In the genomic region with DNA sequence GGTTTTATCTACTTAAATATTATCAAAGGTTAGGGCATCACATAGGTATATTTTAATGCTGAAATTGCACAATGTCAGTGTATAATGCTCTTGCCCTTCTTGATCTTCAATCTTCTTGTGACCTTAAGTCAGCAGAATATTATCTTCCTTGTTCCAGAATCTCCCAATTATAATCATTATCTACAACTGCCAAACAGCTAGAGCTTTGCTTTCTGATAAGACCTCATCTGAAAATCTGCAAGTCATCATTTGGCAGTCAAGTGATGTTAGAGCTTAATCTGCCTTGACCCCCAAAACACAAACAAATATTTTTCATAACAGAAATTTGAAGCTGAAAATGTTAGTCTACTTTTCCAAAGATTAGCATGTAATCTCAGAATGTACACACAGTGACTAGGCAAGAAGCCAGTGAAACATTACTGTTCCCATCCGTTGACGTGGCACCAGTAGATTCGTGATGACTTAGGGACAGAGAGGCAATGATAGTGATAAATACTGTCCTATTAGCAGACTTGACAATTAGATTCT, we compare ENCODE assay signal across 13 cellular contexts.
"Had no signal": no experiment of that assay in that cellular context is flagged by ENCODE, and none has a peak within 500 bp of the region (broad histone marks: within the 10 kb centered on the region; RNA-seq: fewer than 3 reads in every experiment).

No MANE protein-coding gene starts in this region.

- H3K4me3 ChIP-seq: spleen, upper lobe of left lung had no signal

- H3K4me1 ChIP-seq: upper lobe of left lung had no signal

- H3K36me3 ChIP-seq: upper lobe of left lung had no signal

- DNase-seq: activated CD4-positive, alpha-beta T cell treated with anti-CD3 and anti-CD28 coated beads for 48 hours; activated CD8-positive, alpha-beta memory T cell treated with anti-CD3 and anti-CD28 coated beads, Interleukin-2, amount 50 U/mL, for 48 hours; activated CD8-positive, alpha-beta T cell treated with anti-CD3 and anti-CD28 coated beads, Interleukin-2, amount 10 ng/mL, durations not matched to agents 7 days and 5 days; activated naive CD4-positive, alpha-beta T cell treated with Interleukin-2 at 50 U/mL for 16 hours; effector memory CD4-positive, alpha-beta T cell; left colon; naive B cell; right cardiac atrium; spleen; stimulated activated CD4-positive, alpha-beta T cell treated with anti-CD3 and anti-CD28 coated beads, Interleukin-2, amount 100 ng/mL, for 24 hours; stimulated activated naive B cell treated with anti-CD40 and anti-IgM and Interleukin-4, amounts not matched to agents 10 μg/mL and 1 μg/mL and 100 μg/mL, for 72 hours; upper lobe of left lung; WERI-Rb-1 had no signal

- ATAC-seq: activated CD8-positive, alpha-beta T cell treated with anti-CD3 and anti-CD28 coated beads, Interleukin-2, amount 10 ng/mL, durations not matched to agents 7 days and 5 days; left colon; right cardiac atrium; stimulated activated naive B cell treated with anti-CD40 and anti-IgM and Interleukin-4, amounts not matched to agents 10 μg/mL and 1 μg/mL and 100 μg/mL, for 72 hours had no signal

- H3K27me3 ChIP-seq: spleen, upper lobe of left lung had no signal

- H3K27ac ChIP-seq: spleen, upper lobe of left lung, WERI-Rb-1 had no signal

- H3K9me3 ChIP-seq: spleen, upper lobe of left lung had no signal
